8 cellular contexts compared by ENCODE assay signal in the genomic region with DNA sequence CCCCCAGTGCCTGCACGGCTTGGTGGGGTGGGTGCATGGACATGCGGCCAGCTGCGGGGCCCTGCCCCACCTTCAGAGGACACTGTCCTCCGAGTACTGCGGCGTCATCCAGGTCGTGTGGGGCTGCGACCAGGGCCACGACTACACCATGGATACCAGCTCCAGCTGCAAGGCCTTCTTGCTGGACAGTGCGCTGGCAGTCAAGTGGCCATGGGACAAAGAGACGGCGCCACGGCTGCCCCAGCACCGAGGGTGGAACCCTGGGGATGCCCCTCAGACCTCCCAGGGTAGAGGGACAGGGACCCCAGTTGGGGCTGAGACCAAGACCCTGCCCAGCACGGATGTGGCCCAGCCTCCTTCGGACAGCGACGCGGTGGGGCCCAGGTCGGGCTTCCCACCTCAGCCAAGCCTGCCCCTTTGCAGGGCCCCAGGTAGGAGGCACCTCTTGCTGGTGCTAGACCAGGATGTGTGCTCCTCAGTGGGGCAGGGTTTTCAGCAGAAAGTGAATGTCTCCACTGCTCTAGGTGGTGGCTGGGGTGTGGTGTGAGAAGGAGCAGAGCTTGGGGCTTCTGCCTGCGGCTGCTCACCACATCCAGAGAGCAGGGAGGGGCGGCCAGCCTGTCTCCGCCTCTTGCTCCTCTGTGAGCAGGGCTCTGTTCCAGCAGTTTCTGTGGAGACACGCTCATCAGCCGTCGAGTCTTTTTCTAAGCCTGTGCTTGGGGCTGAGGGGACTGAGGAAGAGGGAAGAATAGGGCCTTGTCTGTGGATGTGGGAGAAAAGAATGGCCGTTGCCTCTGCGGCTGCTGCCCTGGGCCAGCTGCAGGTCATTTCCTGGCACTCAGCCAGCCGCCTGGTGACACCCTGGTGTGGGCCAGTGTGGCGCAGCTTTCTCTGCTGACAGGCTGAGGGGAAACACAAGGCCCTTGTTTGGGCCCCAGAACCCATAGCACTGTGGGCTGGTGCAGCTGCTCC. TPM values are rescaled to one million over a fixed set of nuclear protein-coding genes. Genes with fewer than 3 reads are reported as not detected.
DNase-seq lines count a peak whose midpoint lies in the region; ATAC-seq and TF ChIP-seq lines count a peak whose summit lies in the region.

No MANE protein-coding gene starts in this region.

- H3K9me3 ChIP-seq in left ventricle myocardium inferior (replicated peaks), result no peaks in the 10 kb centered on the region

- TF ChIP-seq CTCF in left ventricle myocardium inferior (IDR thresholded peaks at IDR 0.05; ENCODE audit: borderline replicate concordance), result no peak

- peak; percentile 65 for DNase-seq in NCI-H146 (lab: John Stamatoyannopoulos, UW)
- no peak for DNase-seq in NCI-H146 treated with DMSO at 0.1 percent for 48 hours (lab: John Stamatoyannopoulos, UW; ENCODE audit: unreplicated experiment)
- DNase-seq in activated naive CD4-positive, alpha-beta T cell treated with Interleukin-2 at 50 U/mL for 16 hours, result peak; percentile 76
- peak; percentile 62 for DNase-seq in left ventricle myocardium inferior
- peak; percentile 45 to 58 for DNase-seq in stimulated activated CD4-positive, alpha-beta T cell treated with anti-CD3 and anti-CD28 coated beads, Interleukin-4, amount 100 ng/mL, for 48 hours (ENCODE audit: low read depth in 2 of 2)
- DNase-seq in kidney tubule cell (ENCODE audit: low spot score), result no peak

- peaks cover 55% of the 10 kb centered on the region for H3K4me1 ChIP-seq in left ventricle myocardium inferior

- intact Hi-C loops in left ventricle myocardium inferior (cut with micrococcal nuclease), result no loop called here

- no peak for ATAC-seq in HG02759 (IDR thresholded peaks at IDR 0.05; ENCODE audit: unreplicated experiment)
- no peak for ATAC-seq in HG03025 (IDR thresholded peaks at IDR 0.05; ENCODE audit: low FRiP score, unreplicated experiment)

- peak overlapping the region; percentile 100 for H3K27ac ChIP-seq in left ventricle myocardium inferior (replicated peaks)

- no peaks in the 10 kb centered on the region for H3K27me3 ChIP-seq in left ventricle myocardium inferior (ENCODE audit: low read depth)

- H3K4me3 ChIP-seq in left ventricle myocardium inferior, result peak overlapping the region; percentile 83

- peaks cover 46% of the 10 kb centered on the region for H3K36me3 ChIP-seq in left ventricle myocardium inferior

RNA-seq across cellular contexts. Expression of a gene that starts 2.2 kb away (rescaled TPM):
- total RNA-seq in left ventricle myocardium inferior, result 12.9 TPM

RNA-seq across cellular contexts. Expression of a gene that starts 2.9 kb away (rescaled TPM):
- 12.6 TPM for total RNA-seq in left ventricle myocardium inferior

RNA-seq across cellular contexts. Expression of a gene that starts 22.1 kb away (rescaled TPM):
- total RNA-seq in left ventricle myocardium inferior, result 2.1 TPM

RNA-seq across cellular contexts. Expression of a gene that starts 37.1 kb away (rescaled TPM):
- total RNA-seq in left ventricle myocardium inferior, result 26.7 TPM

Comparison
In these comparisons a context has a peak if more than half of its experiments do, and no peak if none do; other contexts are left out.
1. DNase-seq: peak in NCI-H146 (single experiment), activated naive CD4-positive, alpha-beta T cell treated with Interleukin-2 at 50 U/mL for 16 hours (single experiment), left ventricle myocardium inferior (single experiment) and stimulated activated CD4-positive, alpha-beta T cell treated with anti-CD3 and anti-CD28 coated beads, Interleukin-4, amount 100 ng/mL, for 48 hours (2 of 2); none in NCI-H146 treated with DMSO at 0.1 percent for 48 hours (single experiment) and kidney tubule cell (single experiment).